In the genomic region with DNA sequence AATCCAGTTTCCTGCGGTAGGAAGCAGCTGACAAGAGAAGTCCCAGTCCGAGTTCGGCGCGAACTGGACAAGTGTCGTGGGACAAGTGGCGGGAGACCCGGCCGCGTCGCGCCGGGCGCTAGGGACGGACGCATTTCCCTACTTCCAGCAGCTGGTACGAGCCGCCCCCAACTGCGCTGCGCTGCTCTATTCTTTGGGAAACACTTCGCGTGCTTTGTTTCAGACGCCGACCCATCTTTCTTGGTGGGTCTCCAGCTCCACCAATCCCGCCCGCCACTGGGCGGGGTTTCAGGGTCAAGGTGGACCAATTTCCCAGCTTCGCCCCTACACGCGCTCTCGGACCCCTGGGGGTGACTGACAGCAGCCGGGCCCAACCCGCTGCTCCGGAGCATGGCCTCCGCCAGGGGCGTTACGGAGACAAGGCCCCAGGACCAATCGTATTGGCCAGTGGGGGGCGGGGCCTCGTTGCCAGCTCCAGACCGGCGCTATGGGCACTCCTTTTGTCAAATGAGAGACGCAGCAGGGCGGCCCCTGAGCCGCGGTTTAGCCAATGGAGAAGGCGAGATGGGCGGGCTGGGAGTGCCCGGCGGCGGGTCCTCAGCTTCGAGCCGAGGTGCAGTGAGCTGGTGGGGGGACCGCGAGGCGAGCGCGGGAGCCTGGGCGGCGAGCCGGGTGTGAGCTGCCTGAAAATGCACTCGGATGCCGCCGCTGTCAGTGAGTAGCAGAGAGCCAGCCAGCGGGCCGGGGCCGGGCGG, we compare ENCODE assay signal across 8 cellular contexts. TPM values are rescaled to one million over a fixed set of nuclear protein-coding genes. Genes with fewer than 3 reads are reported as not detected.
DNase-seq lines count a peak whose midpoint lies in the region; ATAC-seq, FAIRE-seq and TF ChIP-seq lines count a peak whose summit lies in the region.

A gene (plus strand): TSS at position 600 of the 755 bp plus-strand sequence. CDS start 90 bp downstream, at position 690.

- H3K27me3 ChIP-seq in adrenal gland (no peaks in the 10 kb centered on the region), trophoblast cell (ENCODE audit: insufficient read depth, low read length) (no peaks in the 10 kb centered on the region), transverse colon (no peaks in the 10 kb centered on the region)

- peak; percentile 99 for DNase-seq in GM12892 (ENCODE audit: insufficient read length)
- DNase-seq in NCI-H146 (lab: John Stamatoyannopoulos, UW): peak; percentile 100
- DNase-seq in T-helper 1 cell: peak; percentile 96 to 99 (median 96)
- DNase-seq in adrenal gland: peak; percentile 100
- peak; percentile 100 for DNase-seq in cardiac septum (ENCODE audit: low spot score)
- DNase-seq in trophoblast cell: peak; percentile 99 to 100
- peak; percentile 100 for DNase-seq in transverse colon

- peak; percentile 89 for ATAC-seq in HG02852 (IDR thresholded peaks at IDR 0.05; ENCODE audit: unreplicated experiment)

- H3K4me1 ChIP-seq in adrenal gland (replicated peaks in 1 of 2) (peaks cover 5 to 15% of the 10 kb centered on the region in 2 donors), trophoblast cell (ENCODE audit: control insufficient read depth in 1 of 2, insufficient read depth in 2 of 2, low read length in 2 of 2) (peaks cover 0 to 5% of the 10 kb centered on the region in 2 experiments), transverse colon (peaks cover 6 to 16% (median 8%) of the 10 kb centered on the region in 4 donors)

- peak within 1 kb of the TSS; percentile 39 for H3K9ac ChIP-seq in trophoblast cell (ENCODE audit: low read length)

- in situ Hi-C loops in transverse colon (cut with MboI; ENCODE audit: low pct_ligation_motif_present in 1 of 4, low pct_unique_long_range_greater_than_20kb in 1 of 4, low sequenced_read_pairs in 3 of 4): loop anchor here in 1 of 4 donors (10.0 kb wide), 1 partner anchor 192 kb away; a partner anchor contains a TSS

- TF ChIP-seq POLR2A in GM12892 (IDR thresholded peaks at IDR 0.05; ENCODE audit: low read depth, low read length) (no peak; the same call in 1 of the 2 replicates), adrenal gland (IDR thresholded peaks at IDR 0.05) (peak; percentile 62 to 84), transverse colon (IDR thresholded peaks at IDR 0.05) (peak; percentile 79)

- H4K8ac ChIP-seq in trophoblast cell (ENCODE audit: low read depth, low read length): peak within 1 kb of the TSS; percentile 91

- no peak within 1 kb of the TSS for H2AK5ac ChIP-seq in trophoblast cell (ENCODE audit: low read length)

- peak within 1 kb of the TSS; percentile 79 to 88 (median 80) for H3K4me3 ChIP-seq in adrenal gland
- peak within 1 kb of the TSS; percentile 82 for H3K4me3 ChIP-seq in trophoblast cell (ENCODE audit: low read depth, low read length)
- H3K4me3 ChIP-seq in transverse colon: peak within 1 kb of the TSS; percentile 72 to 94 (median 90)

- peak within 1 kb of the TSS; percentile 11 for H2BK120ac ChIP-seq in trophoblast cell (ENCODE audit: insufficient read depth, low read length, poor library complexity)

- intact Hi-C loops in adrenal gland (cut with DNase I): no loop called here
- intact Hi-C loops in cardiac septum (cut with DNase I): loop anchor here (5.0 kb wide), 1 partner anchor 195 kb away; a partner anchor contains a TSS
- intact Hi-C loops in transverse colon (cut with DNase I; ENCODE audit: low total_unique reads): no loop called here

- peak; percentile 96 for FAIRE-seq in GM12892 (lab: Jason Lieb, UNC)

- TF ChIP-seq CTCF in adrenal gland (IDR thresholded peaks at IDR 0.05): peak; percentile 35 to 59 (median 46)
- TF ChIP-seq CTCF in transverse colon (IDR thresholded peaks at IDR 0.05): peak; percentile 25 to 68 (median 42)

- peaks cover 6% of the 10 kb centered on the region for H3K79me2 ChIP-seq in trophoblast cell (ENCODE audit: control insufficient read depth, insufficient read depth, low read length, poor library complexity)

- no peak within 1 kb of the TSS for H2BK12ac ChIP-seq in trophoblast cell (ENCODE audit: low read length)

- peak within 1 kb of the TSS; percentile 87 to 96 (median 94) for H3K27ac ChIP-seq in adrenal gland
- peak within 1 kb of the TSS; percentile 94 for H3K27ac ChIP-seq in trophoblast cell (ENCODE audit: low read depth, low read length)
- H3K27ac ChIP-seq in transverse colon: peak within 1 kb of the TSS; percentile 97 to 99 (median 98)

- H3K9me3 ChIP-seq in adrenal gland (replicated peaks in 1 of 3) (no peaks in the 10 kb centered on the region), trophoblast cell (ENCODE audit: insufficient read depth, low read depth, low read length) (no peaks in the 10 kb centered on the region), transverse colon (no peaks in the 10 kb centered on the region)

- peaks cover 11% of the 10 kb centered on the region for H3K79me1 ChIP-seq in trophoblast cell (ENCODE audit: low read length)

- peak within 1 kb of the TSS; percentile 71 for H2BK5ac ChIP-seq in trophoblast cell (ENCODE audit: low read depth, low read length, poor library complexity)

- peak within 1 kb of the TSS; percentile 59 for H3K4ac ChIP-seq in trophoblast cell (ENCODE audit: low read depth, low read length)

- peak within 1 kb of the TSS; percentile 89 for H3K18ac ChIP-seq in trophoblast cell (ENCODE audit: low read length)

- H3K14ac ChIP-seq in trophoblast cell (ENCODE audit: low read length): peak within 1 kb of the TSS; percentile 52

- H3K4me2 ChIP-seq in trophoblast cell (ENCODE audit: low read length): peak within 1 kb of the TSS; percentile 95

- no peak within 1 kb of the TSS for H3K23ac ChIP-seq in trophoblast cell (ENCODE audit: low read length)

- peak within 1 kb of the TSS; percentile 59 for H4K12ac ChIP-seq in trophoblast cell (ENCODE audit: low read depth, low read length)

- TF ChIP-seq EP300 in transverse colon (IDR thresholded peaks at IDR 0.05; ENCODE audit: low read depth): no peak

- H2AFZ ChIP-seq in trophoblast cell (ENCODE audit: insufficient read depth, low read length, poor library complexity): peak within 1 kb of the TSS; percentile 96

- 0 to 1% (median 0%) methylated on average over 27 to 68 of the region's 68 CpGs for WGBS in adrenal gland, 4 donors
- WGBS in trophoblast cell (ENCODE audit: extremely low coverage, insufficient coverage, insufficient read length): no CpG with 5 or more reads among the region's 68 CpGs
- WGBS in transverse colon (ENCODE audit: low coverage in 1 of 2), 2 donors: 0% methylated on average over 5 to 67 of the region's 68 CpGs

- peak within 1 kb of the TSS; percentile 64 for H4K91ac ChIP-seq in trophoblast cell (ENCODE audit: low read depth, low read length)

- H3K36me3 ChIP-seq in adrenal gland (replicated peaks in 1 of 2) (no peaks in the 10 kb centered on the region), trophoblast cell (ENCODE audit: control insufficient read depth in 1 of 2, insufficient read depth in 2 of 2, low read length in 2 of 2) (no peaks in the 10 kb centered on the region), transverse colon (no peaks in the 10 kb centered on the region)

RNA-seq across cellular contexts. Expression of the gene that starts here (rescaled TPM):
- polyA plus RNA-seq in GM12892 (2012; ENCODE audit: missing spikeins): 13.5 TPM
- 10 to 100 TPM; 25.0 to 86.2 (median 54.0) TPM for total RNA-seq in adrenal gland
- polyA plus RNA-seq in adrenal gland: 10 to 100 TPM; 33.8 to 55.6 (median 43.5) TPM
- 46.0 TPM for total RNA-seq in cardiac septum
- 11.5 and 11.7 TPM in 2 replicates for polyA plus RNA-seq in trophoblast cell (2013)
- total RNA-seq in transverse colon: 10 to 100 TPM; 25.1 to 66.4 (median 40.9) TPM

Comparison
In these comparisons a context has a peak if more than half of its experiments do, and no peak if none do; other contexts are left out.
1. Peak in every context shown above with its lines: DNase-seq, ATAC-seq, H3K4me3 ChIP-seq and H3K27ac ChIP-seq.